In the genomic region with DNA sequence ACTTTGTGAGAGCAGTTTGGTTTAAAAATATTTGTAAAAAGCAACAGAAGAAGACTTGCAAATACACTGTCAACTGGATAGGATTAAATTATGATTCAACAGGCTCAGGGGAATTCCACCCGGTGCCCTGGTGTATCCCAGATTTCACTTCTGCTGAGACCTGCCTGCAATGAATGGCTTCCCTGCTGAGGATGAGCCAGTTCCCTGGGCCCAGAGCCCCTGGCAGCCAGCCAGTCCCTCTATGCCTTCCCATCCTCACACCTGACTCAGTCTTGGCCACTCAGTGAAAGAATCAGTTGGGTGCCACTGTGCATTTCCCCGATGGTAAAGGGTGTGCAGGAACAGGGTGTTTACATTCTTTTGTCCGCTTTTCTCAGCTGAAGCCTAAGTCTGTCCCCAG, we compare ENCODE assay signal across 1 cellular context.
TF ChIP-seq lines count a peak whose summit lies in the region.

No MANE protein-coding gene starts in this region.

TF ChIP-seq in GM12878, 131 proteins besides CTCF, POLR2A, EP300 and RAD21:
- no peak for TF ChIP-seq RAD51 (IDR thresholded peaks at IDR 0.05)
- no peak for TF ChIP-seq KDM1A (IDR thresholded peaks at IDR 0.05; ENCODE audit: borderline replicate concordance)
- TF ChIP-seq, protein P1, sequence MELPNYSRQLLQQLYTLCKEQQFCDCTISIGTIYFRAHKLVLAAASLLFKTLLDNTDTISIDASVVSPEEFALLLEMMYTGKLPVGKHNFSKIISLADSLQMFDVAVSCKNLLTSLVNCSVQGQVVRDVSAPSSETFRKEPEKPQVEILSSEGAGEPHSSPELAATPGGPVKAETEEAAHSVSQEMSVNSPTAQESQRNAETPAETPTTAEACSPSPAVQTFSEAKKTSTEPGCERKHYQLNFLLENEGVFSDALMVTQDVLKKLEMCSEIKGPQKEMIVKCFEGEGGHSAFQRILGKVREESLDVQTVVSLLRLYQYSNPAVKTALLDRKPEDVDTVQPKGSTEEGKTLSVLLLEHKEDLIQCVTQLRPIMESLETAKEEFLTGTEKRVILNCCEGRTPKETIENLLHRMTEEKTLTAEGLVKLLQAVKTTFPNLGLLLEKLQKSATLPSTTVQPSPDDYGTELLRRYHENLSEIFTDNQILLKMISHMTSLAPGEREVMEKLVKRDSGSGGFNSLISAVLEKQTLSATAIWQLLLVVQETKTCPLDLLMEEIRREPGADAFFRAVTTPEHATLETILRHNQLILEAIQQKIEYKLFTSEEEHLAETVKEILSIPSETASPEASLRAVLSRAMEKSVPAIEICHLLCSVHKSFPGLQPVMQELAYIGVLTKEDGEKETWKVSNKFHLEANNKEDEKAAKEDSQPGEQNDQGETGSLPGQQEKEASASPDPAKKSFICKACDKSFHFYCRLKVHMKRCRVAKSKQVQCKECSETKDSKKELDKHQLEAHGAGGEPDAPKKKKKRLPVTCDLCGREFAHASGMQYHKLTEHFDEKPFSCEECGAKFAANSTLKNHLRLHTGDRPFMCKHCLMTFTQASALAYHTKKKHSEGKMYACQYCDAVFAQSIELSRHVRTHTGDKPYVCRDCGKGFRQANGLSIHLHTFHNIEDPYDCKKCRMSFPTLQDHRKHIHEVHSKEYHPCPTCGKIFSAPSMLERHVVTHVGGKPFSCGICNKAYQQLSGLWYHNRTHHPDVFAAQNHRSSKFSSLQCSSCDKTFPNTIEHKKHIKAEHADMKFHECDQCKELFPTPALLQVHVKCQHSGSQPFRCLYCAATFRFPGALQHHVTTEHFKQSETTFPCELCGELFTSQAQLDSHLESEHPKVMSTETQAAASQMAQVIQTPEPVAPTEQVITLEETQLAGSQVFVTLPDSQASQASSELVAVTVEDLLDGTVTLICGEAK (IDR thresholded peaks at IDR 0.05; ENCODE audit: borderline replicate concordance): no peak
- TF ChIP-seq MYC (IDR thresholded peaks at IDR 0.05; ENCODE audit: insufficient read depth, insufficient read length, insufficient replicate concordance, low read length, severe bottlenecking): no peak
- TF ChIP-seq CHD2 (IDR thresholded peaks at IDR 0.05; ENCODE audit: borderline replicate concordance, low read depth, low read length): no peak
- no peak for TF ChIP-seq CREB1 (IDR thresholded peaks at IDR 0.05; ENCODE audit: low read depth)
- TF ChIP-seq, protein P2, sequence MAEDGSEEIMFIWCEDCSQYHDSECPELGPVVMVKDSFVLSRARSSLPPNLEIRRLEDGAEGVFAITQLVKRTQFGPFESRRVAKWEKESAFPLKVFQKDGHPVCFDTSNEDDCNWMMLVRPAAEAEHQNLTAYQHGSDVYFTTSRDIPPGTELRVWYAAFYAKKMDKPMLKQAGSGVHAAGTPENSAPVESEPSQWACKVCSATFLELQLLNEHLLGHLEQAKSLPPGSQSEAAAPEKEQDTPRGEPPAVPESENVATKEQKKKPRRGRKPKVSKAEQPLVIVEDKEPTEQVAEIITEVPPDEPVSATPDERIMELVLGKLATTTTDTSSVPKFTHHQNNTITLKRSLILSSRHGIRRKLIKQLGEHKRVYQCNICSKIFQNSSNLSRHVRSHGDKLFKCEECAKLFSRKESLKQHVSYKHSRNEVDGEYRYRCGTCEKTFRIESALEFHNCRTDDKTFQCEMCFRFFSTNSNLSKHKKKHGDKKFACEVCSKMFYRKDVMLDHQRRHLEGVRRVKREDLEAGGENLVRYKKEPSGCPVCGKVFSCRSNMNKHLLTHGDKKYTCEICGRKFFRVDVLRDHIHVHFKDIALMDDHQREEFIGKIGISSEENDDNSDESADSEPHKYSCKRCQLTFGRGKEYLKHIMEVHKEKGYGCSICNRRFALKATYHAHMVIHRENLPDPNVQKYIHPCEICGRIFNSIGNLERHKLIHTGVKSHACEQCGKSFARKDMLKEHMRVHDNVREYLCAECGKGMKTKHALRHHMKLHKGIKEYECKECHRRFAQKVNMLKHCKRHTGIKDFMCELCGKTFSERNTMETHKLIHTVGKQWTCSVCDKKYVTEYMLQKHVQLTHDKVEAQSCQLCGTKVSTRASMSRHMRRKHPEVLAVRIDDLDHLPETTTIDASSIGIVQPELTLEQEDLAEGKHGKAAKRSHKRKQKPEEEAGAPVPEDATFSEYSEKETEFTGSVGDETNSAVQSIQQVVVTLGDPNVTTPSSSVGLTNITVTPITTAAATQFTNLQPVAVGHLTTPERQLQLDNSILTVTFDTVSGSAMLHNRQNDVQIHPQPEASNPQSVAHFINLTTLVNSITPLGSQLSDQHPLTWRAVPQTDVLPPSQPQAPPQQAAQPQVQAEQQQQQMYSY (CRISPR knock-in tag; IDR thresholded peaks at IDR 0.05): no peak
